In the genomic region with DNA sequence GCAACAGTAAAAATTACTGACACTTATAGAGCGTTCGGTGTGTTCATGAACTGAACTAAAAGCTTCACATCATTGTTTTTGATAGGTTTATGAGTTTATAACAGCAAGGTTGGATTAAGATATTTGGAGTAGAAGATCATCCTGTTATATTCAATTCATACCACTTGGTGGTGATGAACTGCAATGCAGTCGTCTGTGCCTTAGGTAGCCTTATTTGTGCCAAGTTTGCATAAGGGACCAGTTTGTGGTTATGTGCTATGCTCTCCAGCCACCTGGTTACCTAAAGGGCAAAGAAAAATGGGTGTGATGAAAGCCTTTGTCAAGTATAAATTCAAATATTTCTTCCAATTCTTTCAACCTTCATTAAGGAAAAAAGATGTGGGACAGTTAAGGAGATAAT, we compare ENCODE assay signal across 14 cellular contexts.
DNase-seq lines count a peak whose midpoint lies in the region; ATAC-seq, FAIRE-seq and TF ChIP-seq lines count a peak whose summit lies in the region.
"Had no signal": no experiment of that assay in that cellular context is flagged by ENCODE, and none has a peak within 500 bp of the region (broad histone marks: within the 10 kb centered on the region; RNA-seq: fewer than 3 reads in every experiment).

No MANE protein-coding gene starts in this region.

- intact Hi-C loops in HepG2 (cut with micrococcal nuclease; ENCODE audit: unreplicated experiment), result no loop called here
- intact Hi-C loops in right lobe of liver (cut with DNase I), result no loop called here

- POLR2A ChIA-PET in HepG2 (lab: Yijun Ruan, JAX), result no interaction called here

- DNase-seq in HepG2 (ENCODE audit: low spot score) (no peak), right lobe of liver (no peak), NCI-H1105 treated with DMSO at 0.1 percent for 48 hours (lab: John Stamatoyannopoulos, UW) (peak; percentile 70), SK-N-DZ (ENCODE audit: low spot score) (peak; percentile 21), epidermal melanocyte (ENCODE audit: insufficient read length, low spot score) (no peak), GM20000 (ENCODE audit: low spot score) (no peak)
- DNase-seq in activated naive CD4-positive, alpha-beta T cell (lab: John Stamatoyannopoulos, UW), result no peak
- DNase-seq: activated CD4-positive, alpha-beta T cell treated with anti-CD3 and anti-CD28 coated beads, Interleukin-2, amount 50 U/mL, for 4 hours; effector CD4-positive, alpha-beta T cell; islet precursor cell had no signal

- H3K4me1 ChIP-seq in HepG2 (ENCODE audit: insufficient read depth, low read length), result no peaks in the 10 kb centered on the region
- H3K4me1 ChIP-seq in right lobe of liver, result no peaks in the 10 kb centered on the region
- H3K4me1 ChIP-seq: BLaER1 treated with 17β-estradiol and CSF1 and Interleukin-3, amounts not matched to agents 10 nM and 100 nM; right atrium auricular region had no signal

- BruUV-seq in HepG2 (replicated peaks; lab: Mats Ljungman, UMichigan), result no TSS peak

- WGBS in HepG2 (ENCODE audit: low lambda C conversion rate), result 6% methylated on average over 3 of the region's 3 CpGs
- 56% methylated on average over 3 of the region's 3 CpGs for WGBS in right lobe of liver (ENCODE audit: insufficient coverage, low coverage, low lambda C conversion rate, missing lambda C conversion rate)

- H3K36me3 ChIP-seq in HepG2 (replicated peaks in 1 of 2; ENCODE audit: control insufficient read depth in 1 of 2, insufficient read depth in 2 of 2, low read length in 2 of 2), result no peaks in the 10 kb centered on the region
- H3K36me3 ChIP-seq in right lobe of liver, result no peaks in the 10 kb centered on the region
- H3K36me3 ChIP-seq: BLaER1 treated with 17β-estradiol and CSF1 and Interleukin-3, amounts not matched to agents 10 nM and 100 nM; right atrium auricular region had no signal

- CTCF ChIA-PET in HepG2 (lab: Yijun Ruan, JAX; ENCODE audit: low intra/inter-chr PET ratio, low total read pairs), result no interaction called here

- H3K9ac ChIP-seq in HepG2 (ENCODE audit: insufficient read depth, low read depth, low read length), result no peak overlapping the region
- H3K9ac ChIP-seq: BLaER1 treated with 17β-estradiol and CSF1 and Interleukin-3, amounts not matched to agents 10 nM and 100 nM had no signal

- H3K4me2 ChIP-seq in HepG2 (ENCODE audit: low read depth, low read length), result no peak overlapping the region
- H3K4me2 ChIP-seq: BLaER1 treated with 17β-estradiol and CSF1 and Interleukin-3, amounts not matched to agents 10 nM and 100 nM had no signal

- H3K4me3 ChIP-seq in HepG2 (replicated peaks in 1 of 3; ENCODE audit: insufficient read depth in 1 of 3, low read depth in 2 of 3, low read length in 3 of 3) (no peak overlapping the region), right lobe of liver (no peak overlapping the region)
- H3K4me3 ChIP-seq: BLaER1 treated with 17β-estradiol and CSF1 and Interleukin-3, amounts not matched to agents 10 nM and 100 nM; right atrium auricular region had no signal

- no peaks in the 10 kb centered on the region for H4K20me1 ChIP-seq in HepG2 (ENCODE audit: insufficient read depth, low read length)
- H4K20me1 ChIP-seq: BLaER1 treated with 17β-estradiol and CSF1 and Interleukin-3, amounts not matched to agents 10 nM and 100 nM had no signal

- H3K27me3 ChIP-seq in HepG2 (ENCODE audit: control insufficient read depth in 1 of 2, insufficient read depth in 2 of 2, low read length in 2 of 2), result no peaks in the 10 kb centered on the region
- H3K27me3 ChIP-seq in right lobe of liver, result no peaks in the 10 kb centered on the region
- H3K27me3 ChIP-seq: BLaER1 treated with 17β-estradiol and CSF1 and Interleukin-3, amounts not matched to agents 10 nM and 100 nM; right atrium auricular region had no signal

- peak; percentile 26 for FAIRE-seq in HepG2 (lab: Jason Lieb, UNC)
- FAIRE-seq: frontal cortex had no signal

- in situ Hi-C loops in HepG2 (cut with HindIII; ENCODE audit: extremely low pct_ligation_motif_present, low pct_unique_long_range_greater_than_20kb), result no loop called here

- TF ChIP-seq POLR2A in HepG2 (IDR thresholded peaks at IDR 0.05; ENCODE audit: insufficient read depth in 1 of 2, low read depth in 2 of 2, low read length in 2 of 2) (no peak), right lobe of liver (IDR thresholded peaks at IDR 0.05) (no peak)

- ATAC-seq in HepG2, result peak; percentile 52; the same call in 2 of the 3 replicates
- no peak for ATAC-seq in right lobe of liver
- no peak for ATAC-seq in HG02588 (IDR thresholded peaks at IDR 0.05; ENCODE audit: unreplicated experiment)

- H3K79me2 ChIP-seq in HepG2 (ENCODE audit: insufficient read depth, low read length), result no peaks in the 10 kb centered on the region

- H3K27ac ChIP-seq in HepG2 (ENCODE audit: extremely low read length, insufficient read depth, low read length) (no peak overlapping the region), right lobe of liver (no peak overlapping the region)
- H3K27ac ChIP-seq: BLaER1 treated with 17β-estradiol and CSF1 and Interleukin-3, amounts not matched to agents 10 nM and 100 nM; right atrium auricular region had no signal

- no peak for TF ChIP-seq RAD21 in HepG2 (CRISPR knock-in tag; IDR thresholded peaks at IDR 0.05)

- H3K9me3 ChIP-seq in HepG2 (ENCODE audit: low read length) (no peaks in the 10 kb centered on the region), right lobe of liver (no peaks in the 10 kb centered on the region)
- H3K9me3 ChIP-seq: right atrium auricular region had no signal

- H2AFZ ChIP-seq in HepG2 (ENCODE audit: low read length), result no peak overlapping the region

- no peak for TF ChIP-seq EP300 in HepG2 (IDR thresholded peaks at IDR 0.05; ENCODE audit: low read depth in 2 of 2, low read length in 2 of 2)
- no peak for TF ChIP-seq EP300 in HepG2 (CRISPR knock-in tag; IDR thresholded peaks at IDR 0.05; ENCODE audit: borderline replicate concordance)

- no peak for TF ChIP-seq CTCF in HepG2 (CRISPR knock-in tag; IDR thresholded peaks at IDR 0.05)
- peak in 1 of 4 donors; percentile 13 for TF ChIP-seq CTCF in right lobe of liver (IDR thresholded peaks at IDR 0.05)
- no peak for TF ChIP-seq CTCF in GM20000 (IDR thresholded peaks at IDR 0.05; ENCODE audit: extremely low read depth, missing control alignments)

TF ChIP-seq in HepG2, 621 proteins besides CTCF, POLR2A, EP300 and RAD21:
- TF ChIP-seq ZNF614 (CRISPR knock-in tag; IDR thresholded peaks at IDR 0.05; ENCODE audit: borderline replicate concordance) (no peak), SP1 (IDR thresholded peaks at IDR 0.05) (no peak), SP1 (CRISPR knock-in tag; IDR thresholded peaks at IDR 0.05) (no peak), PHF8 (CRISPR knock-in tag; IDR thresholded peaks at IDR 0.05) (no peak), ZNF460 (CRISPR knock-in tag; IDR thresholded peaks at IDR 0.05; ENCODE audit: borderline replicate concordance) (no peak), PHB2 (IDR thresholded peaks at IDR 0.05; ENCODE audit: partially characterized antibody) (no peak), ZNF121 (CRISPR knock-in tag; IDR thresholded peaks at IDR 0.05) (no peak), SIN3A (IDR thresholded peaks at IDR 0.05; ENCODE audit: borderline replicate concordance, low read depth, low read length) (no peak)
- TF ChIP-seq, protein P1, sequence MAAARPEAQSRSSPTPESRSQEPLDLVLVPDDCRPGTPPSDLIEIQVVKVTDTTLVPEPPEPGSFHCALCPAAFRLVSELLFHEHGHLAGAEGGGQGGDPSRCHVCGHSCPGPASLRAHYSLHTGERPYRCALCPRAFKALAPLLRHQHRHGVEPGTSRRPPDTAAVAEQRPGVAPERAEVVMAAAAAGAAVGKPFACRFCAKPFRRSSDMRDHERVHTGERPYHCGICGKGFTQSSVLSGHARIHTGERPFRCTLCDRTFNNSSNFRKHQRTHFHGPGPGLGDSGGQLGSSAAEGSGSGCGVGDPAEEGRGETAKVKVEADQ (CRISPR knock-in tag; IDR thresholded peaks at IDR 0.05; ENCODE audit: borderline replicate concordance), result no peak
TF ChIP-seq in HepG2: peak in this region for 0.

Comparison
In these comparisons a context has a peak if more than half of its experiments do, and no peak if none do; other contexts are left out.
1. DNase-seq: peak in NCI-H1105 treated with DMSO at 0.1 percent for 48 hours (single experiment) and SK-N-DZ (single experiment); none in HepG2 (single experiment), right lobe of liver (0 of 3), activated naive CD4-positive, alpha-beta T cell (0 of 4), epidermal melanocyte (single experiment) and GM20000 (single experiment).